23 cellular contexts compared by ENCODE assay signal in genomic region chr12:58884916-58885315, GRCh38. TPM values are rescaled to one million over a fixed set of nuclear protein-coding genes. Genes with fewer than 3 reads are reported as not detected.
DNase-seq lines count a peak whose midpoint lies in the region; TF ChIP-seq lines count a peak whose summit lies in the region.
"Had no signal": no experiment of that assay in that cellular context is flagged by ENCODE, and none has a peak within 500 bp of the region (broad histone marks: within the 10 kb centered on the region; RNA-seq: fewer than 3 reads in every experiment).

No MANE protein-coding gene starts in this region.

- H3K36me3 Mint-ChIP-seq in Calu3 (ENCODE audit: insufficient read depth, unreplicated experiment) (peaks cover 95% of the 10 kb centered on the region), osteocyte (ENCODE audit: unreplicated experiment) (peaks cover 91% of the 10 kb centered on the region)

- H2BK15ac ChIP-seq in mesenchymal stem cell (ENCODE audit: low read depth, poor library complexity, severe bottlenecking), result no peak overlapping the region

- H4K91ac ChIP-seq in mesenchymal stem cell (ENCODE audit: low read length), result no peak overlapping the region

- H3K4me1 ChIP-seq in ascending aorta (peaks cover 8 to 38% of the 10 kb centered on the region in 2 donors), mesenchymal stem cell (ENCODE audit: control insufficient read depth, insufficient read depth, low read depth, low read length) (peaks cover 2% of the 10 kb centered on the region)

- H2BK12ac ChIP-seq in mesenchymal stem cell (ENCODE audit: low read length in 2 of 2), result no peak overlapping the region

- H3K4me3 ChIP-seq in ascending aorta, result no peak overlapping the region
- no peak overlapping the region for H3K4me3 ChIP-seq in mesenchymal stem cell (ENCODE audit: insufficient read depth in 1 of 2, low read depth in 1 of 2, low read length in 2 of 2)
- H3K4me3 ChIP-seq: GM23248, SJSA1 had no signal

- DNase-seq in Calu3 (no peak), ascending aorta (ENCODE audit: low spot score in 2 of 2) (no peak), mesenchymal stem cell (no peak), osteocyte (ENCODE audit: extremely low spot score, unreplicated experiment) (no peak), LoVo (ENCODE audit: low spot score) (no peak), germinal center (ENCODE audit: low spot score) (no peak), head of caudate nucleus (no peak)
- DNase-seq: DMS153, GM23248, H9, IMR-90, KG1, NCI-H1092, NCI-H1417 treated with DMSO at 0.1 percent for 48 hours, NCI-H187, NCI-H2081 treated with DMSO at 0.1 percent for 48 hours, NCI-H2171, NCI-H226, NCI-H510A, NCI-H69, Right ventricle myocardium superior, RPMI8226 had no signal

- no peak overlapping the region for H2BK120ac ChIP-seq in mesenchymal stem cell (ENCODE audit: low read depth, low read length)

- H3K9ac ChIP-seq in mesenchymal stem cell (ENCODE audit: low read length), result no peak overlapping the region
- H3K9ac ChIP-seq: GM23248 had no signal

- H2BK5ac ChIP-seq in mesenchymal stem cell (ENCODE audit: low read depth, low read length, poor library complexity, severe bottlenecking), result no peak overlapping the region

- H3K27ac Mint-ChIP-seq in Calu3 (ENCODE audit: unreplicated experiment) (peak overlapping the region; percentile 15), osteocyte (ENCODE audit: unreplicated experiment) (peak overlapping the region; percentile 75)

- H3K9me3 ChIP-seq in ascending aorta (no peaks in the 10 kb centered on the region), mesenchymal stem cell (ENCODE audit: control insufficient read depth, low read length) (no peaks in the 10 kb centered on the region)
- H3K9me3 ChIP-seq: SJSA1 had no signal

- H3K4me3 Mint-ChIP-seq in Calu3 (ENCODE audit: low read depth, unreplicated experiment) (no peak overlapping the region), osteocyte (ENCODE audit: unreplicated experiment) (no peak overlapping the region)
- H3K4me3 Mint-ChIP-seq: H9 had no signal

- H4K8ac ChIP-seq in mesenchymal stem cell (ENCODE audit: low read length), result no peak overlapping the region

- WGBS in mesenchymal stem cell, result 47% methylated on average over 2 of the region's 4 CpGs

- H3K9me3 Mint-ChIP-seq in Calu3 (ENCODE audit: low read depth, unreplicated experiment) (no peaks in the 10 kb centered on the region), osteocyte (ENCODE audit: unreplicated experiment) (no peaks in the 10 kb centered on the region)
- H3K9me3 Mint-ChIP-seq: H9 had no signal

- H3K27ac ChIP-seq in ascending aorta, result peak overlapping the region; percentile 40 to 43
- H3K27ac ChIP-seq in mesenchymal stem cell (ENCODE audit: low read length, poor library complexity, severe bottlenecking), result no peak overlapping the region
- H3K27ac ChIP-seq: GM23248, SJSA1 had no signal

- no peak overlapping the region for H3K18ac ChIP-seq in mesenchymal stem cell (ENCODE audit: low read depth in 1 of 2, low read length in 2 of 2)

- H3K36me3 ChIP-seq in ascending aorta (peaks cover 15 to 31% of the 10 kb centered on the region in 2 donors), mesenchymal stem cell (ENCODE audit: control insufficient read depth in 1 of 2, insufficient read depth in 2 of 2, low read depth in 1 of 2, low read length in 2 of 2) (peaks cover 20 to 98% of the 10 kb centered on the region in 2 experiments)

- no peak overlapping the region for H3K14ac ChIP-seq in mesenchymal stem cell (ENCODE audit: low read length in 2 of 2)

- CTCF ChIA-PET in Calu3 (lab: Charles Lee), result interaction anchor here (0.5 kb wide), 1 partner anchor 165 kb away, joined by 3 read pairs; no protein-coding TSS in a partner anchor

- H2AK5ac ChIP-seq in mesenchymal stem cell (ENCODE audit: low read length, severe bottlenecking), result peak overlapping the region; percentile 4

- no peak overlapping the region for H3K4me2 ChIP-seq in mesenchymal stem cell (ENCODE audit: low read length, poor library complexity, severe bottlenecking)

- no TSS peak for BruUV-seq in Calu3 (replicated peaks; lab: Mats Ljungman, UMichigan)

- H3K79me1 ChIP-seq in mesenchymal stem cell (replicated peaks; ENCODE audit: low read length, poor library complexity, severe bottlenecking), result peaks cover 7% of the 10 kb centered on the region

- TF ChIP-seq CTCF in Calu3 (IDR thresholded peaks at IDR 0.05; ENCODE audit: unreplicated experiment) (no peak), ascending aorta (IDR thresholded peaks at IDR 0.05) (no peak), osteocyte (IDR thresholded peaks at IDR 0.05) (no peak)

- H2AFZ ChIP-seq in mesenchymal stem cell (ENCODE audit: low read depth, low read length), result no peak overlapping the region
- H2AFZ ChIP-seq: GM23248 had no signal

- no peaks in the 10 kb centered on the region for H3K27me3 ChIP-seq in ascending aorta
- H3K27me3 ChIP-seq in mesenchymal stem cell (ENCODE audit: control insufficient read depth in 1 of 2, insufficient read depth in 1 of 2, low read length in 2 of 2), result no peaks in the 10 kb centered on the region
- H3K27me3 ChIP-seq: SJSA1 had no signal

- H3K4ac ChIP-seq in mesenchymal stem cell (ENCODE audit: low read depth in 1 of 2, low read length in 2 of 2), result no peak overlapping the region

- intact Hi-C loops in Calu3 (cut with micrococcal nuclease; ENCODE audit: unreplicated experiment), result no loop called here
- intact Hi-C loops in ascending aorta (cut with DNase I), result loop anchor here (10.0 kb wide), 1 partner anchor 940 kb away; the partner anchor contains the start of gene ATP23
- intact Hi-C loops in head of caudate nucleus (cut with DNase I), result no loop called here

- peaks cover 37% of the 10 kb centered on the region for H3K4me1 Mint-ChIP-seq in Calu3 (ENCODE audit: low read depth, unreplicated experiment)
- peaks cover 69% of the 10 kb centered on the region for H3K4me1 Mint-ChIP-seq in osteocyte (ENCODE audit: unreplicated experiment)

- H3K27me3 Mint-ChIP-seq in Calu3 (ENCODE audit: unreplicated experiment) (no peaks in the 10 kb centered on the region), osteocyte (ENCODE audit: unreplicated experiment) (no peaks in the 10 kb centered on the region)

- no peak overlapping the region for H3K23ac ChIP-seq in mesenchymal stem cell (ENCODE audit: low read length in 2 of 2)

RNA-seq across cellular contexts. Expression of gene LRIG3, which starts 35.4 kb away (rescaled TPM):
- total RNA-seq in Calu3 (2022) (261 and 357 TPM in 2 replicates), ascending aorta (12.3 TPM), osteocyte (241 and 249 TPM in 2 replicates)
- polyA plus RNA-seq in mesenchymal stem cell (2013, experiment 1 of 2), result 11.1 TPM
- 11.7 TPM for polyA plus RNA-seq in mesenchymal stem cell (2013, experiment 2 of 2)

Comparison
In these comparisons a context has a peak if more than half of its experiments do, and no peak if none do; other contexts are left out.
1. RNA of gene LRIG3, which starts 35.4 kb away (total RNA-seq): 261 to 357 TPM in Calu3 and 241 to 249 TPM in osteocyte; 12.3 TPM in ascending aorta (single experiment); every median in the first group is over 10 times any median in the second.